ENCODE assay signal across 8 cellular contexts in the genomic region with DNA sequence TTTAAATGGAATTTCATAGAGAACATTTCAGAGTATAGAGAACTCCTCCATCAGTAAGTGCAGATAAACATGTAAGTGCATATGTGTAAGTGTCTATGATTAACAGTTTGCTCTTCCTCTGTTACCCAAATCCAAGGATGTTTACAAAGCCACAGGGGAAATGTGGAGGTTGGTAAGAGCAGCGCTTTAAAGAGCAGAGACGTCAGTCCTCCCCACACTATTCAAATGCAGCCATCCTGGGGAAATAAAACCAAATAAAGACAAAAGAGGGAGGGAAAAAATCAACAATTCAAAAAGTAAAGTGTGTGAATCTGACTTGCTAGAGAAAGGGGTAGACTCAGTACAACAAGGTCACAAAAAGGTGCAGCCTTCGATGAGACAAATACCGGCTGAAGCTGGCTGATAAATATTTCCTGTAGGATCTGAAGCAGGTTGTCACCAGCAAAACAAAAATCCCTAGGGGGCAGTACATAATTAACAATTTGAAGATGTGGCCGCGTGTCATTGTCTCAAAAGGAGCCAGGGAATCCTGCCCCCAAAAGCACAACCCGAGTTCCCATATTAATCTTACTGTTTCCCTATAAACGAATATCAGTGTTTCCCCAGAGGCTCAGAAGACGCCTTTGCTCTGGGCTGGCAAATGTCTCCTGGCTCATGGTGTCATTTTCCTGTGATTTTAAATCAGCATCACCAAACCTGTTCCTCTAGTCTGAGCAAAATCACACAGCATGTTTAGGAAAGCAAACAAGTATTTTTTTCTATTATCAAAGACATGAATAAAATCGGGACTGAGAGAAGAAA.
DNase-seq lines count a peak whose midpoint lies in the region; ATAC-seq and TF ChIP-seq lines count a peak whose summit lies in the region.

No MANE protein-coding gene starts in this region.

- no peak overlapping the region for H3K27ac ChIP-seq in RWPE2 (ENCODE audit: poor library complexity, severe bottlenecking)
- peak overlapping the region in 2 of 4 donors; percentile 23 to 33 for H3K27ac ChIP-seq in transverse colon

- H3K27me3 Mint-ChIP-seq in Calu3 (ENCODE audit: unreplicated experiment): no peaks in the 10 kb centered on the region
- no peaks in the 10 kb centered on the region for H3K27me3 Mint-ChIP-seq in glutamatergic neuron (ENCODE audit: unreplicated experiment)
- H3K27me3 Mint-ChIP-seq in activated CD4-positive, alpha-beta T cell treated with anti-CD3 and anti-CD28 coated beads, Interleukin-2, amount 10 ng/mL, durations not matched to agents 7 days and 5 days: peaks cover 19% of the 10 kb centered on the region

- intact Hi-C loops in Calu3 (cut with micrococcal nuclease; ENCODE audit: unreplicated experiment): loop anchor here (1.0 to 10.0 kb wide), 5 partner anchors 51 to 771 kb away; a partner anchor contains a TSS
- intact Hi-C loops in transverse colon (cut with DNase I; ENCODE audit: low total_unique reads): no loop called here

- H3K4me3 Mint-ChIP-seq in Calu3 (ENCODE audit: low read depth, unreplicated experiment) (peak overlapping the region; percentile 59), glutamatergic neuron (ENCODE audit: unreplicated experiment) (peak overlapping the region; percentile 76)
- no peak overlapping the region for H3K4me3 Mint-ChIP-seq in activated CD4-positive, alpha-beta T cell treated with anti-CD3 and anti-CD28 coated beads, Interleukin-2, amount 10 ng/mL, durations not matched to agents 7 days and 5 days
- no peak overlapping the region for H3K4me3 Mint-ChIP-seq in stimulated activated effector memory CD8-positive, alpha-beta T cell treated with anti-CD3 and anti-CD28 coated beads, Interleukin-12 subunit alpha, Interleukin-12 subunit beta, amount 100 ng/mL, for 72 hours

- no peak overlapping the region for H3K4me3 ChIP-seq in RWPE2 (ENCODE audit: severe bottlenecking)
- no peak overlapping the region for H3K4me3 ChIP-seq in transverse colon

- TF ChIP-seq EP300 in transverse colon (IDR thresholded peaks at IDR 0.05; ENCODE audit: low read depth): no peak

- POLR2A ChIA-PET in activated CD4-positive, alpha-beta T cell treated with anti-CD3 and anti-CD28 coated beads, Interleukin-2, amount 10 ng/mL, durations not matched to agents 7 days and 5 days (lab: Charles Lee): no interaction called here

- DNase-seq in Calu3 (peak; percentile 34), KBM-7 (peak; percentile 65), RWPE2 (ENCODE audit: low spot score) (no peak), glutamatergic neuron (no peak), transverse colon (no peak)
- no peak for DNase-seq in activated effector memory CD4-positive, alpha-beta T cell treated with Interleukin-2 at 50 U/mL for 16 hours
- no peak for DNase-seq in activated CD4-positive, alpha-beta T cell treated with anti-CD3 and anti-CD28 coated beads, Interleukin-2, amount 10 ng/mL, durations not matched to agents 7 days and 5 days
- no peak for DNase-seq in stimulated activated effector memory CD8-positive, alpha-beta T cell treated with anti-CD3 and anti-CD28 coated beads, Interleukin-12 subunit alpha, Interleukin-12 subunit beta, amount 100 ng/mL, for 72 hours (ENCODE audit: low spot score in 2 of 2)

- peaks cover 11% of the 10 kb centered on the region for H3K36me3 Mint-ChIP-seq in Calu3 (ENCODE audit: insufficient read depth, unreplicated experiment)
- H3K36me3 Mint-ChIP-seq in glutamatergic neuron (ENCODE audit: unreplicated experiment): no peaks in the 10 kb centered on the region
- no peaks in the 10 kb centered on the region for H3K36me3 Mint-ChIP-seq in activated CD4-positive, alpha-beta T cell treated with anti-CD3 and anti-CD28 coated beads, Interleukin-2, amount 10 ng/mL, durations not matched to agents 7 days and 5 days (ENCODE audit: low read depth)
- no peaks in the 10 kb centered on the region for H3K36me3 Mint-ChIP-seq in stimulated activated effector memory CD8-positive, alpha-beta T cell treated with anti-CD3 and anti-CD28 coated beads, Interleukin-12 subunit alpha, Interleukin-12 subunit beta, amount 100 ng/mL, for 72 hours

- H3K27me3 ChIP-seq in RWPE2 (ENCODE audit: insufficient read depth, poor library complexity, severe bottlenecking): no peaks in the 10 kb centered on the region
- H3K27me3 ChIP-seq in transverse colon: no peaks in the 10 kb centered on the region

- H3K36me3 ChIP-seq in RWPE2 (ENCODE audit: low read depth) (no peaks in the 10 kb centered on the region), transverse colon (no peaks in the 10 kb centered on the region)

- peak overlapping the region; percentile 78 for H3K27ac Mint-ChIP-seq in Calu3 (ENCODE audit: unreplicated experiment)
- peak overlapping the region; percentile 82 for H3K27ac Mint-ChIP-seq in glutamatergic neuron (ENCODE audit: unreplicated experiment)
- H3K27ac Mint-ChIP-seq in activated CD4-positive, alpha-beta T cell treated with anti-CD3 and anti-CD28 coated beads, Interleukin-2, amount 10 ng/mL, durations not matched to agents 7 days and 5 days: no peak overlapping the region
- H3K27ac Mint-ChIP-seq in stimulated activated effector memory CD8-positive, alpha-beta T cell treated with anti-CD3 and anti-CD28 coated beads, Interleukin-12 subunit alpha, Interleukin-12 subunit beta, amount 100 ng/mL, for 72 hours: no peak overlapping the region

- peak; percentile 42; the same call in 1 of the 3 replicates for ATAC-seq in RWPE2 (ENCODE audit: low read depth)
- ATAC-seq in stimulated activated effector memory CD8-positive, alpha-beta T cell treated with anti-CD3 and anti-CD28 coated beads, Interleukin-12 subunit alpha, Interleukin-12 subunit beta, amount 100 ng/mL, for 72 hours: no peak

- TF ChIP-seq POLR2A in transverse colon (IDR thresholded peaks at IDR 0.05): no peak

- peaks cover 10% of the 10 kb centered on the region for H3K4me1 ChIP-seq in RWPE2 (ENCODE audit: insufficient read depth, poor library complexity, severe bottlenecking)
- peaks cover 0 to 24% (median 13%) of the 10 kb centered on the region in 4 donors for H3K4me1 ChIP-seq in transverse colon

- H3K9me3 Mint-ChIP-seq in Calu3 (ENCODE audit: low read depth, unreplicated experiment) (peaks cover 8% of the 10 kb centered on the region), glutamatergic neuron (ENCODE audit: unreplicated experiment) (no peaks in the 10 kb centered on the region)
- H3K9me3 Mint-ChIP-seq in activated CD4-positive, alpha-beta T cell treated with anti-CD3 and anti-CD28 coated beads, Interleukin-2, amount 10 ng/mL, durations not matched to agents 7 days and 5 days: peaks cover 5% of the 10 kb centered on the region
- peaks cover 4% of the 10 kb centered on the region for H3K9me3 Mint-ChIP-seq in stimulated activated effector memory CD8-positive, alpha-beta T cell treated with anti-CD3 and anti-CD28 coated beads, Interleukin-12 subunit alpha, Interleukin-12 subunit beta, amount 100 ng/mL, for 72 hours

- no TSS peak for BruUV-seq in Calu3 (replicated peaks; lab: Mats Ljungman, UMichigan)

- H3K9me3 ChIP-seq in RWPE2 (ENCODE audit: severe bottlenecking): no peaks in the 10 kb centered on the region
- H3K9me3 ChIP-seq in transverse colon: no peaks in the 10 kb centered on the region

- CTCF ChIA-PET in Calu3 (lab: Charles Lee): interaction anchor here (0.6 kb wide), 1 partner anchor 387 kb away, joined by 5 read pairs; no protein-coding TSS in a partner anchor
- CTCF ChIA-PET in activated CD4-positive, alpha-beta T cell treated with anti-CD3 and anti-CD28 coated beads, Interleukin-2, amount 10 ng/mL, durations not matched to agents 7 days and 5 days (lab: Charles Lee): no interaction called here

- TF ChIP-seq CTCF in Calu3 (IDR thresholded peaks at IDR 0.05; ENCODE audit: unreplicated experiment): peak; percentile 75
- TF ChIP-seq CTCF in RWPE2 (IDR thresholded peaks at IDR 0.05; ENCODE audit: poor library complexity, severe bottlenecking): peak; percentile 63
- no peak for TF ChIP-seq CTCF in glutamatergic neuron (IDR thresholded peaks at IDR 0.05; ENCODE audit: partially characterized antibody, unreplicated experiment)
- peak in 4 of 5 experiments; percentile 15 to 30 (median 22) for TF ChIP-seq CTCF in transverse colon (IDR thresholded peaks at IDR 0.05)

- in situ Hi-C loops in KBM-7 (cut with MboI; ENCODE audit: low pct_unique_long_range_greater_than_20kb, low sequenced_read_pairs): no loop called here
- in situ Hi-C loops in transverse colon (cut with MboI; ENCODE audit: low pct_ligation_motif_present in 1 of 4, low pct_unique_long_range_greater_than_20kb in 1 of 4, low sequenced_read_pairs in 3 of 4): no loop called here

- WGBS in transverse colon (ENCODE audit: low coverage in 1 of 2), 2 donors: 9% methylated on average over 6 to 10 of the region's 10 CpGs

- peaks cover 54% of the 10 kb centered on the region for H3K4me1 Mint-ChIP-seq in Calu3 (ENCODE audit: low read depth, unreplicated experiment)
- H3K4me1 Mint-ChIP-seq in glutamatergic neuron (ENCODE audit: low read depth, unreplicated experiment): peaks cover 16% of the 10 kb centered on the region
- H3K4me1 Mint-ChIP-seq in activated CD4-positive, alpha-beta T cell treated with anti-CD3 and anti-CD28 coated beads, Interleukin-2, amount 10 ng/mL, durations not matched to agents 7 days and 5 days: peaks cover 4% of the 10 kb centered on the region
- peaks cover 6% of the 10 kb centered on the region for H3K4me1 Mint-ChIP-seq in stimulated activated effector memory CD8-positive, alpha-beta T cell treated with anti-CD3 and anti-CD28 coated beads, Interleukin-12 subunit alpha, Interleukin-12 subunit beta, amount 100 ng/mL, for 72 hours

Comparison
In these comparisons a context has a peak if more than half of its experiments do, and no peak if none do; other contexts are left out.
1. DNase-seq: peak in Calu3 (single experiment) and KBM-7 (single experiment); none in RWPE2 (single experiment), glutamatergic neuron (single experiment), transverse colon (single experiment), activated effector memory CD4-positive, alpha-beta T cell treated with Interleukin-2 at 50 U/mL for 16 hours (single experiment), activated CD4-positive, alpha-beta T cell treated with anti-CD3 and anti-CD28 coated beads, Interleukin-2, amount 10 ng/mL, durations not matched to agents 7 days and 5 days (single experiment) and stimulated activated effector memory CD8-positive, alpha-beta T cell treated with anti-CD3 and anti-CD28 coated beads, Interleukin-12 subunit alpha, Interleukin-12 subunit beta, amount 100 ng/mL, for 72 hours (0 of 2).
2. H3K27ac Mint-ChIP-seq: peak in Calu3 (single experiment) and glutamatergic neuron (single experiment); none in activated CD4-positive, alpha-beta T cell treated with anti-CD3 and anti-CD28 coated beads, Interleukin-2, amount 10 ng/mL, durations not matched to agents 7 days and 5 days (single experiment) and stimulated activated effector memory CD8-positive, alpha-beta T cell treated with anti-CD3 and anti-CD28 coated beads, Interleukin-12 subunit alpha, Interleukin-12 subunit beta, amount 100 ng/mL, for 72 hours (single experiment).
3. H3K4me3 Mint-ChIP-seq: peak in Calu3 (single experiment) and glutamatergic neuron (single experiment); none in activated CD4-positive, alpha-beta T cell treated with anti-CD3 and anti-CD28 coated beads, Interleukin-2, amount 10 ng/mL, durations not matched to agents 7 days and 5 days (single experiment) and stimulated activated effector memory CD8-positive, alpha-beta T cell treated with anti-CD3 and anti-CD28 coated beads, Interleukin-12 subunit alpha, Interleukin-12 subunit beta, amount 100 ng/mL, for 72 hours (single experiment).